In the genomic region with DNA sequence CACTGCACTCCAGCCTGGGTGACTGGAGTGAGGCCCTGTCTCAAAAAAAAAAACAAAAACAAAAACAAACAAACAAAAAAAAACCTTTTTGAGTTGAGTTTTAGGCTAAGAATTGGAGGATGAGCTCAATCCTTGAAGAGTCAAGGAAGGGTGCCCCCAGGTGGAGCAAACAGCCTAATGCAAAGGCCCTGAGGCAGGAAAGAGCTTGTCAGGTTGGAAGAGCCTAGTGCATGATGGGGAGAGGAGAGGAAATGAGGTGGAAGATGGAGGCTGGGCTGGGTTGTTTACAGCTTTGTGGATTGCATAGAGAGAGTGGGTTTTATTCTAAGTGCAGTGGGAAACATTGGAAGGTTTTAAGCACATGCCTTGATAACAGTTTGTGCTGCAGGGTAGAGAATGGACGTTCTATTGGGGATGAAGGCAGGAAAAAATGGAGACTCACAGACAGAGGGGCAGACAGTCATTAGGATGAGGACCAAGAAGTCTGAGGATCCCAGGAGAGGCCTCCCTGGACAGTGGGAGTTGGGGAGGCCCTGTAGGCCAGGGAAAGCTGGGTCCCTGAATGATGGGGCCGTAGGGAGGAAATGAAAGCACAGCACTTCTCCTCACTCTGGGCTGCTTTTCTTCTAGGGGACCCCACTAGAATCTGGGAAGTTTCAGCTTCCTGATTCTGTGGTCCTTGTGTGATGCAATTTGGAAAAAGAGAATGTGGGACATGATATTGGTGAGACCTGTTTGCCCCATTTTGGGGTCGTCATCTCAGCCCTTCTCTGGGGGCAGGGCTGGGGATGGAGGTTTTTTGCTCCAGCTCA, we compare ENCODE assay signal across 8 cellular contexts. TPM values are rescaled to one million over a fixed set of nuclear protein-coding genes. Genes with fewer than 3 reads are reported as not detected.
DNase-seq lines count a peak whose midpoint lies in the region; ATAC-seq and TF ChIP-seq lines count a peak whose summit lies in the region.
"Had no signal": no experiment of that assay in that cellular context is flagged by ENCODE, and none has a peak within 500 bp of the region (broad histone marks: within the 10 kb centered on the region; RNA-seq: fewer than 3 reads in every experiment).

No MANE protein-coding gene starts in this region.

- no peak for DNase-seq in HCT116 (ENCODE audit: low read depth, low spot score)
- DNase-seq in activated CD4-positive, alpha-beta T cell treated with anti-CD3 and anti-CD28 coated beads, Interleukin-2, amount 50 U/mL, for 48 hours, result peak; percentile 28 to 34
- DNase-seq in naive B cell, result no peak
- DNase-seq in omental fat pad (ENCODE audit: low spot score), result no peak
- no peak for DNase-seq in hippocampal formation (lab: John Stamatoyannopoulos, UW)

- H2AFZ ChIP-seq in HCT116 (ENCODE audit: low read depth, low read length, poor library complexity, severe bottlenecking), result no peak overlapping the region

- H3K9me3 ChIP-seq in DOHH2 (ENCODE audit: control insufficient read depth, insufficient read depth, low read length) (no peaks in the 10 kb centered on the region), HCT116 (ENCODE audit: control insufficient read depth in 1 of 2, insufficient read depth in 1 of 2, low read depth in 1 of 2, low read length in 2 of 2) (no peaks in the 10 kb centered on the region)

- H3K9me3 Mint-ChIP-seq in naive B cell, result peaks cover 0 to 3% (median 0%) of the 10 kb centered on the region in 7 donors

- POLR2A ChIA-PET in HCT116 (lab: Charles Lee), result interaction anchor here (1.1 kb wide), 1 partner anchor 13 kb away, joined by 7 read pairs; a partner anchor contains a TSS

- H3K4me1 ChIP-seq in DOHH2 (ENCODE audit: control insufficient read depth, low read length), result peaks cover 62% of the 10 kb centered on the region
- H3K4me1 ChIP-seq in HCT116 (ENCODE audit: control insufficient read depth in 1 of 2, insufficient read depth in 2 of 2, low read length in 2 of 2), result peaks cover 6 to 35% of the 10 kb centered on the region in 2 experiments

- peak; percentile 27; the same call in 1 of the 2 replicates for TF ChIP-seq RAD21 in HCT116 (IDR thresholded peaks at IDR 0.05; ENCODE audit: low read depth)

- no peaks in the 10 kb centered on the region for H3K9me2 ChIP-seq in DOHH2 (replicated peaks; ENCODE audit: control insufficient read depth, low read length)
- no peaks in the 10 kb centered on the region for H3K9me2 ChIP-seq in HCT116 (ENCODE audit: insufficient read depth)

- no TSS peak for BruUV-seq in HCT116 (replicated peaks; lab: Mats Ljungman, UMichigan)

- H3K9ac ChIP-seq in HCT116 (ENCODE audit: low read length), result no peak overlapping the region

- RAD21 ChIA-PET in HCT116 (lab: Charles Lee; ENCODE audit: low non-redundant PET in 1 of 2, low total read pairs in 2 of 2, uncharacterized antibody in 2 of 2, unreplicated experiment in 2 of 2), result interaction anchor here in 1 of 2 experiments (1.2 kb wide), 1 partner anchor 540 kb away, joined by 3 read pairs; no protein-coding TSS in a partner anchor

- no peaks in the 10 kb centered on the region for H3K27me3 Mint-ChIP-seq in naive B cell

- H3K36me3 Mint-ChIP-seq in naive B cell, result no peaks in the 10 kb centered on the region

- intact Hi-C loops in HCT116 (cut with micrococcal nuclease), result loop anchor here (5.0 kb wide), 3 partner anchors 52 to 537 kb away; a partner anchor contains a TSS

- H3K4me3 ChIP-seq in DOHH2 (ENCODE audit: low read length) (peak overlapping the region; percentile 21), HCT116 (replicated peaks in 1 of 2; ENCODE audit: low read depth in 1 of 2, low read length in 2 of 2) (no peak overlapping the region)

- TF ChIP-seq POLR2A in HCT116 (IDR thresholded peaks at IDR 0.05; ENCODE audit: borderline replicate concordance, extremely low read depth, insufficient read depth, insufficient read length), result no peak

- no peak for ATAC-seq in HCT116
- no peak for ATAC-seq in naive B cell (ENCODE audit: low read depth in 2 of 2)
- ATAC-seq in omental fat pad (ENCODE audit: low FRiP score), result no peak
- no peak for ATAC-seq in GM19463 (IDR thresholded peaks at IDR 0.05; ENCODE audit: unreplicated experiment)
- ATAC-seq: activated CD4-positive, CD25-positive, alpha-beta regulatory T cell treated with anti-CD3 and anti-CD28 coated beads, Interleukin-2, amount 50 U/mL, for 24 hours had no signal

- peak overlapping the region; percentile 51 for H3K27ac ChIP-seq in DOHH2 (ENCODE audit: low read depth, low read length)
- no peak overlapping the region for H3K27ac ChIP-seq in HCT116 (ENCODE audit: low read depth, low read length)

- H3K4me2 ChIP-seq in DOHH2 (ENCODE audit: low read length) (peak overlapping the region; percentile 79), HCT116 (ENCODE audit: low read length) (0 out of 2 replicates have a peak overlapping the region, but pooled peaks have one; percentile 5)

- H3K36me3 ChIP-seq in DOHH2 (ENCODE audit: control insufficient read depth, low read length) (peaks cover 18% of the 10 kb centered on the region), HCT116 (ENCODE audit: control insufficient read depth in 1 of 2, insufficient read depth in 2 of 2, low read length in 2 of 2) (no peaks in the 10 kb centered on the region)

- H4K20me1 ChIP-seq in DOHH2 (ENCODE audit: control insufficient read depth, insufficient read depth, low read depth, low read length) (no peaks in the 10 kb centered on the region), HCT116 (ENCODE audit: insufficient read depth) (no peaks in the 10 kb centered on the region)

- H3K27me3 ChIP-seq in DOHH2 (ENCODE audit: control insufficient read depth, low read length) (no peaks in the 10 kb centered on the region), HCT116 (ENCODE audit: insufficient read depth, low read length) (no peaks in the 10 kb centered on the region)

- H3K4me3 Mint-ChIP-seq in naive B cell, result peak overlapping the region; percentile 57 to 97 (median 91)

- H3K27ac Mint-ChIP-seq in naive B cell, result peak overlapping the region; percentile 16 to 94 (median 74)

- CTCF ChIA-PET in HCT116 (lab: Charles Lee), result interaction anchor here (0.7 to 1.2 kb wide), 3 partner anchors 101 to 550 kb away, joined by 3 to 4 read pairs (median 4); no protein-coding TSS in a partner anchor

- H3K4me1 Mint-ChIP-seq in naive B cell, result peaks cover 37 to 55% (median 46%) of the 10 kb centered on the region in 3 donors

- TF ChIP-seq CTCF in DOHH2 (IDR thresholded peaks at IDR 0.05; ENCODE audit: low read depth, low read length, poor library complexity, severe bottlenecking) (peak; percentile 50), HCT116 (IDR thresholded peaks at IDR 0.05 in 2 of 3, conservative IDR thresholded peaks at IDR 0.05 in 1 of 3; ENCODE audit: borderline replicate concordance in 1 of 3, insufficient read depth in 1 of 3, low read depth in 2 of 3, low read length in 2 of 3) (peak; percentile 21 to 37 (median 26); a peak in 1 of 6 replicates), omental fat pad (IDR thresholded peaks at IDR 0.05) (no peak)

- peaks cover 25% of the 10 kb centered on the region for H3K79me2 ChIP-seq in DOHH2 (ENCODE audit: control insufficient read depth, low read length)
- no peaks in the 10 kb centered on the region for H3K79me2 ChIP-seq in HCT116 (ENCODE audit: insufficient read depth, low read length)

- peaks cover 27% of the 10 kb centered on the region for H3F3A ChIP-seq in DOHH2 (ENCODE audit: control insufficient read depth, insufficient read depth)

TF ChIP-seq in HCT116, 20 proteins besides CTCF, POLR2A, EP300 and RAD21 (continues in another document):
- TF ChIP-seq, protein P1, sequence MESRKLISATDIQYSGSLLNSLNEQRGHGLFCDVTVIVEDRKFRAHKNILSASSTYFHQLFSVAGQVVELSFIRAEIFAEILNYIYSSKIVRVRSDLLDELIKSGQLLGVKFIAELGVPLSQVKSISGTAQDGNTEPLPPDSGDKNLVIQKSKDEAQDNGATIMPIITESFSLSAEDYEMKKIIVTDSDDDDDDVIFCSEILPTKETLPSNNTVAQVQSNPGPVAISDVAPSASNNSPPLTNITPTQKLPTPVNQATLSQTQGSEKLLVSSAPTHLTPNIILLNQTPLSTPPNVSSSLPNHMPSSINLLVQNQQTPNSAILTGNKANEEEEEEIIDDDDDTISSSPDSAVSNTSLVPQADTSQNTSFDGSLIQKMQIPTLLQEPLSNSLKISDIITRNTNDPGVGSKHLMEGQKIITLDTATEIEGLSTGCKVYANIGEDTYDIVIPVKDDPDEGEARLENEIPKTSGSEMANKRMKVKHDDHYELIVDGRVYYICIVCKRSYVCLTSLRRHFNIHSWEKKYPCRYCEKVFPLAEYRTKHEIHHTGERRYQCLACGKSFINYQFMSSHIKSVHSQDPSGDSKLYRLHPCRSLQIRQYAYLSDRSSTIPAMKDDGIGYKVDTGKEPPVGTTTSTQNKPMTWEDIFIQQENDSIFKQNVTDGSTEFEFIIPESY (IDR thresholded peaks at IDR 0.05; ENCODE audit: extremely low read depth, insufficient replicate concordance, low read length), result no peak
- TF ChIP-seq, protein P2, sequence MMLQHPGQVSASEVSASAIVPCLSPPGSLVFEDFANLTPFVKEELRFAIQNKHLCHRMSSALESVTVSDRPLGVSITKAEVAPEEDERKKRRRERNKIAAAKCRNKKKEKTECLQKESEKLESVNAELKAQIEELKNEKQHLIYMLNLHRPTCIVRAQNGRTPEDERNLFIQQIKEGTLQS (IDR thresholded peaks at IDR 0.05), result no peak
- TF ChIP-seq, protein P3, sequence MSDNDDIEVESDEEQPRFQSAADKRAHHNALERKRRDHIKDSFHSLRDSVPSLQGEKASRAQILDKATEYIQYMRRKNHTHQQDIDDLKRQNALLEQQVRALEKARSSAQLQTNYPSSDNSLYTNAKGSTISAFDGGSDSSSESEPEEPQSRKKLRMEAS (IDR thresholded peaks at IDR 0.05), result no peak
- no peak for TF ChIP-seq JUND (IDR thresholded peaks at IDR 0.05)

RNA-seq across cellular contexts. Expression of a gene that starts 1.9 kb away (rescaled TPM):
- total RNA-seq in HCT116 (2021; ENCODE audit: unreplicated experiment) (6.3 TPM), omental fat pad (1 to 10 TPM in 2 of 4 donors, under 1 TPM in 1, not detected in 1; 0.38 to 2.6 (median 1.2) TPM)
- polyA plus RNA-seq in HCT116 (2012), result 3.3 and 4.0 TPM in 2 replicates
- 10 to 100 TPM; 55.7 to 95.8 (median 59.7) TPM for polyA plus RNA-seq in naive B cell (ENCODE audit: low read depth in 6 of 6)

RNA-seq across cellular contexts. Expression of a gene that starts 13.2 kb away (rescaled TPM):
- total RNA-seq in HCT116 (2021; ENCODE audit: unreplicated experiment) (453 TPM), omental fat pad (100 to 1,000 TPM; 244 to 431 (median 373) TPM)
- polyA plus RNA-seq in HCT116 (2012), result 608 and 683 TPM in 2 replicates
- polyA plus RNA-seq in naive B cell (ENCODE audit: low read depth in 6 of 6), result 100 to 1,000 TPM; 419 to 599 (median 451) TPM

RNA-seq across cellular contexts. Expression of a gene that starts 53.8 kb away (rescaled TPM):
- total RNA-seq in HCT116 (2021; ENCODE audit: unreplicated experiment) (91.9 TPM), omental fat pad (100 to 1,000 TPM; 104 to 125 (median 120) TPM)
- polyA plus RNA-seq in HCT116 (2012), result 43.7 and 53.9 TPM in 2 replicates
- 100 to 1,000 TPM in 2 of 6 donors, 10 to 100 TPM in 4; 56.3 to 109 (median 78.0) TPM for polyA plus RNA-seq in naive B cell (ENCODE audit: low read depth in 6 of 6)

RNA-seq across cellular contexts. Expression of a gene that starts 56.0 kb away (rescaled TPM):
- total RNA-seq in HCT116 (2021; ENCODE audit: unreplicated experiment) (69.3 TPM), omental fat pad (10 to 100 TPM; 39.9 to 48.3 (median 40.5) TPM)
- polyA plus RNA-seq in HCT116 (2012), result 21.0 and 37.8 TPM in 2 replicates
- polyA plus RNA-seq in naive B cell (ENCODE audit: low read depth in 6 of 6), result 100 to 1,000 TPM; 260 to 473 (median 320) TPM

Comparison
In these comparisons a context has a peak if more than half of its experiments do, and no peak if none do; other contexts are left out.
1. CTCF ChIP-seq: peak in DOHH2 (single experiment) and HCT116 (3 of 3); none in omental fat pad (0 of 3).
2. DNase-seq: peak in activated CD4-positive, alpha-beta T cell treated with anti-CD3 and anti-CD28 coated beads, Interleukin-2, amount 50 U/mL, for 48 hours (2 of 2); none in HCT116 (single experiment), naive B cell (single experiment), omental fat pad (single experiment) and hippocampal formation (0 of 2).